ENCODE assay signal across 33 cellular contexts in the genomic region with DNA sequence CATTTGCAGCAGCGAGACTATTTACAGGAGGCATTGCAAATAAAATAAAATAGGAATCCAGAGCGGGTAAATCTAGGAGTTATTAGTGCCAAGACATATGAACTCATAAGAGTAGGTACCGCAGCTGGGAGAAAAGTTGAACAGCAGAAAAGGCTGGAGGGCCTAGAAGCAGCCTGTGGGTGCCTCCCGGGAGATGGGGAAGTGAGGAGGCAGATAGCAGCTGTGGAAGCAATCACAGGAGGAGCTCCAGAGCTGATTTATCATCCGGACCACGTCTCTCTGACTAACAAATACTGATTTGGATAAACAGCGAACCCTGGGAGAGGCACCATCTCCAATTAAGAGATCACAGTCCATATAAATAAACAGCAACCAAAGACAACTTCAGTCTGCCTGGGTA.
DNase-seq lines count a peak whose midpoint lies in the region; ATAC-seq and TF ChIP-seq lines count a peak whose summit lies in the region.
"Had no signal": no experiment of that assay in that cellular context is flagged by ENCODE, and none has a peak within 500 bp of the region (broad histone marks: within the 10 kb centered on the region; RNA-seq: fewer than 3 reads in every experiment).

No MANE protein-coding gene starts in this region.

- H3K4me1 ChIP-seq in GM23338 (ENCODE audit: insufficient read depth), result no peaks in the 10 kb centered on the region
- H3K4me1 ChIP-seq: A549; BE2C; BLaER1; BLaER1 treated with 17β-estradiol and CSF1 and Interleukin-3, amounts not matched to agents 10 nM and 100 nM; Caco-2 had no signal

- TF ChIP-seq CTCF in GM23338 (conservative IDR thresholded peaks at IDR 0.05; ENCODE audit: low read depth in 2 of 2), result no peak

- H3K36me3 ChIP-seq in GM23338 (ENCODE audit: insufficient read depth), result no peaks in the 10 kb centered on the region
- H3K36me3 ChIP-seq: BE2C; BLaER1; BLaER1 treated with 17β-estradiol and CSF1 and Interleukin-3, amounts not matched to agents 10 nM and 100 nM had no signal

- H3K27me3 Mint-ChIP-seq in GM23338 (ENCODE audit: insufficient read depth, low read depth, poor library complexity), result no peaks in the 10 kb centered on the region
- H3K27me3 Mint-ChIP-seq: B cell; CD4-positive, alpha-beta memory T cell; CD4-positive, alpha-beta T cell; CD4-positive, CD25-positive, alpha-beta regulatory T cell; CD8-positive, alpha-beta memory T cell had no signal

- no peak overlapping the region for H3K27ac ChIP-seq in GM23338 (ENCODE audit: low read depth)
- H3K27ac ChIP-seq: 22Rv1; A549; BLaER1; BLaER1 treated with 17β-estradiol and CSF1 and Interleukin-3, amounts not matched to agents 10 nM and 100 nM; C4-2B had no signal

- H3K36me3 Mint-ChIP-seq in GM23338 (ENCODE audit: low read depth), result no peaks in the 10 kb centered on the region
- H3K36me3 Mint-ChIP-seq: CD14-positive monocyte; CD4-positive, alpha-beta memory T cell; CD4-positive, CD25-positive, alpha-beta regulatory T cell; CD8-positive, alpha-beta memory T cell; CD8-positive, alpha-beta T cell had no signal

- H3K27ac Mint-ChIP-seq in GM23338, result no peak overlapping the region
- H3K27ac Mint-ChIP-seq: B cell; CD14-positive monocyte; CD4-positive, alpha-beta memory T cell; CD4-positive, alpha-beta T cell; CD8-positive, alpha-beta memory T cell; CD8-positive, alpha-beta T cell had no signal

- H3K4me3 Mint-ChIP-seq in GM23338, result no peak overlapping the region
- H3K4me3 Mint-ChIP-seq: B cell; CD14-positive monocyte; CD4-positive, alpha-beta memory T cell; CD4-positive, alpha-beta T cell; CD4-positive, CD25-positive, alpha-beta regulatory T cell; CD8-positive, alpha-beta memory T cell; CD8-positive, alpha-beta T cell had no signal

- no peaks in the 10 kb centered on the region for H3K79me2 ChIP-seq in GM23338 (replicated peaks; ENCODE audit: insufficient read depth)

- no peaks in the 10 kb centered on the region for H3K27me3 ChIP-seq in GM23338 (ENCODE audit: insufficient read depth)
- H3K27me3 ChIP-seq: BE2C; BLaER1; BLaER1 treated with 17β-estradiol and CSF1 and Interleukin-3, amounts not matched to agents 10 nM and 100 nM had no signal

- H2AFZ ChIP-seq in GM23338, result peak overlapping the region; percentile 85; the same call in 1 of the 2 replicates

- H3K9me3 Mint-ChIP-seq in GM23338, result no peaks in the 10 kb centered on the region
- H3K9me3 Mint-ChIP-seq: CD4-positive, alpha-beta T cell; CD8-positive, alpha-beta T cell had no signal

- no peaks in the 10 kb centered on the region for H4K20me1 ChIP-seq in GM23338 (replicated peaks; ENCODE audit: insufficient read depth)
- H4K20me1 ChIP-seq: BLaER1; BLaER1 treated with 17β-estradiol and CSF1 and Interleukin-3, amounts not matched to agents 10 nM and 100 nM had no signal

- no peaks in the 10 kb centered on the region for H3F3A ChIP-seq in GM23338 (replicated peaks; ENCODE audit: low read depth)

- H3K4me1 Mint-ChIP-seq in GM23338, result peaks cover 9% of the 10 kb centered on the region; the same call in 2 of the 3 replicates
- H3K4me1 Mint-ChIP-seq: B cell; CD14-positive monocyte; CD4-positive, alpha-beta memory T cell; CD4-positive, CD25-positive, alpha-beta regulatory T cell; CD8-positive, alpha-beta memory T cell had no signal

- DNase-seq in Ammon's horn (ENCODE audit: low spot score) (peak; percentile 48), GM23338 (ENCODE audit: low spot score) (no peak), NCI-H526 treated with DMSO at 0.1 percent for 48 hours (lab: John Stamatoyannopoulos, UW) (peak; percentile 43), head of caudate nucleus (no peak)
- no peak for DNase-seq in activated CD4-positive, alpha-beta T cell treated with anti-CD3 and anti-CD28 coated beads for 48 hours
- DNase-seq: 8988T; ACHN; AML-193; BE2C; C1 segment of cervical spinal cord; Caco-2; Calu3; CD4-positive, alpha-beta memory T cell; CD4-positive, alpha-beta T cell; CD4-positive, CD25-positive, alpha-beta regulatory T cell; CD8-positive, alpha-beta memory T cell; CD8-positive, alpha-beta T cell; COR-L47; DMS 273 treated with DMSO at 0.1 percent for 48 hours; DMS153; DMS53; DMS79; DMS79 treated with DMSO at 0.1 percent for 48 hours; DND-41; EL had no signal

- no peak for ATAC-seq in GM23338
- ATAC-seq in HG02623 (IDR thresholded peaks at IDR 0.05; ENCODE audit: unreplicated experiment), result no peak
- ATAC-seq: A549; CD8-positive, alpha-beta T cell had no signal

- H3K4me3 ChIP-seq in GM23338, result no peak overlapping the region
- H3K4me3 ChIP-seq: A549; BLaER1; BLaER1 treated with 17β-estradiol and CSF1 and Interleukin-3, amounts not matched to agents 10 nM and 100 nM had no signal

- H3K4me2 ChIP-seq in GM23338, result no peak overlapping the region
- H3K4me2 ChIP-seq: A549; BLaER1; BLaER1 treated with 17β-estradiol and CSF1 and Interleukin-3, amounts not matched to agents 10 nM and 100 nM had no signal

- intact Hi-C loops in head of caudate nucleus (cut with DNase I), result no loop called here

- 0 out of 2 replicates have a peak, but pooled peaks cover 2% of the 10 kb centered on the region for H3K9me2 ChIP-seq in GM23338 (ENCODE audit: insufficient read depth)

TF ChIP-seq in GM23338, 12 proteins besides CTCF, POLR2A, EP300 and RAD21 (continues in another document):
- TF ChIP-seq NANOG (IDR thresholded peaks at IDR 0.05; ENCODE audit: borderline replicate concordance) (no peak), ZNF331 (CRISPR knock-in tag; IDR thresholded peaks at IDR 0.05; ENCODE audit: low read depth) (no peak), EZH2phosphoT487 (IDR thresholded peaks at IDR 0.05; ENCODE audit: unreplicated experiment) (no peak), POLR2AphosphoS5 (IDR thresholded peaks at IDR 0.05; ENCODE audit: low read depth) (no peak), CREB1 (CRISPR knock-in tag; IDR thresholded peaks at IDR 0.05; ENCODE audit: low read depth) (no peak), STAT1 (IDR thresholded peaks at IDR 0.05; ENCODE audit: unreplicated experiment) (no peak)
- TF ChIP-seq, protein P1, sequence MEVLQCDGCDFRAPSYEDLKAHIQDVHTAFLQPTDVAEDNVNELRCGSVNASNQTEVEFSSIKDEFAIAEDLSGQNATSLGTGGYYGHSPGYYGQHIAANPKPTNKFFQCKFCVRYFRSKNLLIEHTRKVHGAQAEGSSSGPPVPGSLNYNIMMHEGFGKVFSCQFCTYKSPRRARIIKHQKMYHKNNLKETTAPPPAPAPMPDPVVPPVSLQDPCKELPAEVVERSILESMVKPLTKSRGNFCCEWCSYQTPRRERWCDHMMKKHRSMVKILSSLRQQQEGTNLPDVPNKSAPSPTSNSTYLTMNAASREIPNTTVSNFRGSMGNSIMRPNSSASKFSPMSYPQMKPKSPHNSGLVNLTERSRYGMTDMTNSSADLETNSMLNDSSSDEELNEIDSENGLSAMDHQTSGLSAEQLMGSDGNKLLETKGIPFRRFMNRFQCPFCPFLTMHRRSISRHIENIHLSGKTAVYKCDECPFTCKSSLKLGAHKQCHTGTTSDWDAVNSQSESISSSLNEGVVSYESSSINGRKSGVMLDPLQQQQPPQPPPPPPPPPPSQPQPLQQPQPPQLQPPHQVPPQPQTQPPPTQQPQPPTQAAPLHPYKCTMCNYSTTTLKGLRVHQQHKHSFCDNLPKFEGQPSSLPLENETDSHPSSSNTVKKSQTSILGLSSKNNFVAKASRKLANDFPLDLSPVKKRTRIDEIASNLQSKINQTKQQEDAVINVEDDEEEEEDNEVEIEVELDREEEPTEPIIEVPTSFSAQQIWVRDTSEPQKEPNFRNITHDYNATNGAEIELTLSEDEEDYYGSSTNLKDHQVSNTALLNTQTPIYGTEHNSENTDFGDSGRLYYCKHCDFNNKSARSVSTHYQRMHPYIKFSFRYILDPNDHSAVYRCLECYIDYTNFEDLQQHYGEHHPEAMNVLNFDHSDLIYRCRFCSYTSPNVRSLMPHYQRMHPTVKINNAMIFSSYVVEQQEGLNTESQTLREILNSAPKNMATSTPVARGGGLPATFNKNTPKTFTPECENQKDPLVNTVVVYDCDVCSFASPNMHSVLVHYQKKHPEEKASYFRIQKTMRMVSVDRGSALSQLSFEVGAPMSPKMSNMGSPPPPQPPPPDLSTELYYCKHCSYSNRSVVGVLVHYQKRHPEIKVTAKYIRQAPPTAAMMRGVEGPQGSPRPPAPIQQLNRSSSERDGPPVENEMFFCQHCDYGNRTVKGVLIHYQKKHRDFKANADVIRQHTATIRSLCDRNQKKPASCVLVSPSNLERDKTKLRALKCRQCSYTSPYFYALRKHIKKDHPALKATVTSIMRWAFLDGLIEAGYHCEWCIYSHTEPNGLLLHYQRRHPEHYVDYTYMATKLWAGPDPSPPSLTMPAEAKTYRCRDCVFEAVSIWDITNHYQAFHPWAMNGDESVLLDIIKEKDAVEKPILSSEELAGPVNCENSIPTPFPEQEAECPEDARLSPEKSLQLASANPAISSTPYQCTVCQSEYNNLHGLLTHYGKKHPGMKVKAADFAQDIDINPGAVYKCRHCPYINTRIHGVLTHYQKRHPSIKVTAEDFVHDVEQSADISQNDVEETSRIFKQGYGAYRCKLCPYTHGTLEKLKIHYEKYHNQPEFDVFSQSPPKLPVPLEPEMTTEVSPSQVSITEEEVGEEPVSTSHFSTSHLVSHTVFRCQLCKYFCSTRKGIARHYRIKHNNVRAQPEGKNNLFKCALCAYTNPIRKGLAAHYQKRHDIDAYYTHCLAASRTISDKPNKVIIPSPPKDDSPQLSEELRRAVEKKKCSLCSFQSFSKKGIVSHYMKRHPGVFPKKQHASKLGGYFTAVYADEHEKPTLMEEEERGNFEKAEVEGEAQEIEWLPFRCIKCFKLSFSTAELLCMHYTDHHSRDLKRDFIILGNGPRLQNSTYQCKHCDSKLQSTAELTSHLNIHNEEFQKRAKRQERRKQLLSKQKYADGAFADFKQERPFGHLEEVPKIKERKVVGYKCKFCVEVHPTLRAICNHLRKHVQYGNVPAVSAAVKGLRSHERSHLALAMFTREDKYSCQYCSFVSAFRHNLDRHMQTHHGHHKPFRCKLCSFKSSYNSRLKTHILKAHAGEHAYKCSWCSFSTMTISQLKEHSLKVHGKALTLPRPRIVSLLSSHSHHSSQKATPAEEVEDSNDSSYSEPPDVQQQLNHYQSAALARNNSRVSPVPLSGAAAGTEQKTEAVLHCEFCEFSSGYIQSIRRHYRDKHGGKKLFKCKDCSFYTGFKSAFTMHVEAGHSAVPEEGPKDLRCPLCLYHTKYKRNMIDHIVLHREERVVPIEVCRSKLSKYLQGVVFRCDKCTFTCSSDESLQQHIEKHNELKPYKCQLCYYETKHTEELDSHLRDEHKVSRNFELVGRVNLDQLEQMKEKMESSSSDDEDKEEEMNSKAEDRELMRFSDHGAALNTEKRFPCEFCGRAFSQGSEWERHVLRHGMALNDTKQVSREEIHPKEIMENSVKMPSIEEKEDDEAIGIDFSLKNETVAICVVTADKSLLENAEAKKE (CRISPR knock-in tag; IDR thresholded peaks at IDR 0.05), result no peak

Comparison
In these comparisons a context has a peak if more than half of its experiments do, and no peak if none do; other contexts are left out.
1. DNase-seq: peak in Ammon's horn (single experiment) and NCI-H526 treated with DMSO at 0.1 percent for 48 hours (single experiment); none in GM23338 (single experiment), head of caudate nucleus (0 of 42) and activated CD4-positive, alpha-beta T cell treated with anti-CD3 and anti-CD28 coated beads for 48 hours (single experiment).